Comparison of ENCODE assay signal across 19 cellular contexts in genomic region chr11:80280737-80281136, GRCh38.
DNase-seq lines count a peak whose midpoint lies in the region; ATAC-seq lines count a peak whose summit lies in the region.
"Had no signal": no experiment of that assay in that cellular context is flagged by ENCODE, and none has a peak within 500 bp of the region (broad histone marks: within the 10 kb centered on the region; RNA-seq: fewer than 3 reads in every experiment).

No MANE protein-coding gene starts in this region.

- peak; percentile 33 for DNase-seq in Right ventricle myocardium superior
- DNase-seq in cardiac septum (ENCODE audit: low spot score), result no peak
- peak; percentile 53 for DNase-seq in globus pallidus (ENCODE audit: low spot score)
- DNase-seq in midbrain (lab: John Stamatoyannopoulos, UW), result peak; percentile 8
- DNase-seq in aorta, result no peak
- no peak for DNase-seq in T-helper 1 cell
- DNase-seq in GDM1 (lab: John Stamatoyannopoulos, UW), result no peak
- DNase-seq in NCI-H1436 (lab: John Stamatoyannopoulos, UW), result no peak
- DNase-seq: DND-41, GF-D8, GOT3, MM.1S, NCI-H1105, NCI-H187, NCI-H345, NCI-H69 had no signal

- WGBS in aorta, 2 donors, result 5 to 10% methylated on average over 3 of the region's 3 CpGs

- H3K4me3 ChIP-seq in aorta (ENCODE audit: low read length in 2 of 2), result no peak overlapping the region

- H3K4me1 ChIP-seq in aorta (ENCODE audit: control insufficient read depth in 1 of 2, insufficient read depth in 2 of 2, low read length in 2 of 2), result no peaks in the 10 kb centered on the region

- no peaks in the 10 kb centered on the region for H3K36me3 ChIP-seq in aorta (ENCODE audit: control insufficient read depth in 1 of 2, insufficient read depth in 2 of 2, low read length in 1 of 2)

- ATAC-seq in Right ventricle myocardium superior (ENCODE audit: poor library complexity), result peak; percentile 72
- ATAC-seq in aorta (ENCODE audit: low FRiP score), result peak; percentile 38
- ATAC-seq: HepG2, PC-3 had no signal

- intact Hi-C loops in Right ventricle myocardium superior (cut with DNase I), result no loop called here
- intact Hi-C loops in cardiac septum (cut with DNase I), result no loop called here
- intact Hi-C loops in aorta (cut with DNase I), result no loop called here

- H3K9me3 ChIP-seq in aorta (ENCODE audit: control insufficient read depth, low read length), result no peaks in the 10 kb centered on the region

- no peak overlapping the region for H3K27ac ChIP-seq in aorta (ENCODE audit: low read depth in 1 of 2, low read length in 2 of 2)
- H3K27ac ChIP-seq: KMS-11 had no signal

- H3K27me3 ChIP-seq in aorta (ENCODE audit: control insufficient read depth in 1 of 2, insufficient read depth in 2 of 2, low read length in 1 of 2), result no peaks in the 10 kb centered on the region

Comparison
In these comparisons a context has a peak if more than half of its experiments do, and no peak if none do; other contexts are left out.
1. DNase-seq: peak in Right ventricle myocardium superior (single experiment), globus pallidus (single experiment) and midbrain (single experiment); none in cardiac septum (single experiment), aorta (0 of 2), T-helper 1 cell (0 of 5), GDM1 (single experiment) and NCI-H1436 (single experiment).